In the genomic region with DNA sequence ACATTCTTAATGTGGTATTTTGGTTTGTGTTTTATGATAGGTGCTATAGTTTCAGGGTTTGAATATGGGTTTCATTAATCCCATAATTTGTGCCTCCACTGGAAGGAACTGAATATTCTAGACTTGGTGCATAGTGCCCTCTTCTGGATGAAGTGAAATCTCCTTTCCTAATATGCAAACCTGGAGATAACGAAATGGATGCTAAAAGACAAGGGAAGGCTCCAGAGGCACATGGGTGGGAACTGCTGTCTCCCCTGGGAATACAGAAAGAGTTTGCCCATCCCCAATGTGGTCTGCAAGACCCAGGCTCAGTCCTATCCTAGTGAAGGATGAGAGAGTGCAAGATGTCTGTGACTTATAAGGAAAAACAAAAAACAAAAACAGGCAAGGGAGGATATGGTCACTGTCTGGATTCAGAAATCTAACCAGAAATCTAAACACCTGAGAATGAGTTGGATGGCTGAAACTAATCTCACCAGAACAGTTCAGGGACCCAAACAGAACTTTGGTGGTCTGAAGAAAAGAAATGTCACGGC, we compare ENCODE assay signal across 8 cellular contexts.
A peak's percentile ranks its signal among the peaks of the same experiment; 100 is the strongest.
DNase-seq lines count a peak whose midpoint lies in the region; ATAC-seq and TF ChIP-seq lines count a peak whose summit lies in the region.

No MANE protein-coding gene starts in this region.

- TF ChIP-seq CTCF in AG10803 (conservative IDR thresholded peaks at IDR 0.05; ENCODE audit: low read length) (peak; percentile 78), fibroblast of the aortic adventitia (IDR thresholded peaks at IDR 0.05; ENCODE audit: insufficient read depth, low read length) (peak; percentile 69), spleen (IDR thresholded peaks at IDR 0.05 in 8 of 11, conservative IDR thresholded peaks at IDR 0.05 in 3 of 11) (peak in 6 of 11 experiments; percentile 21 to 40 (median 28))

- H3K27me3 ChIP-seq in SJCRH30 (no peaks in the 10 kb centered on the region), spleen (replicated peaks in 1 of 7) (peaks cover 0 to 12% (median 0%) of the 10 kb centered on the region in 7 donors)

- H3K27ac ChIP-seq in SJCRH30 (peak overlapping the region; percentile 80), spleen (no peak overlapping the region)

- H3K36me3 ChIP-seq in SJCRH30 (no peaks in the 10 kb centered on the region), spleen (no peaks in the 10 kb centered on the region)

- 43 to 59% (median 51%) methylated on average over 2 of the region's 2 CpGs for WGBS in spleen, 5 donors

- intact Hi-C loops in spleen (cut with DNase I; ENCODE audit: low total_unique reads), result no loop called here

- H3K4me1 ChIP-seq in SJCRH30 (peaks cover 31% of the 10 kb centered on the region), spleen (no peaks in the 10 kb centered on the region)

- peak; percentile 46 for DNase-seq in AG10803 (ENCODE audit: low read depth)
- peak; percentile 60 for DNase-seq in NCI-H1105 (lab: John Stamatoyannopoulos, UW)
- peak; percentile 31 to 82 for DNase-seq in SJCRH30
- peak; percentile 66 for DNase-seq in fibroblast of the aortic adventitia (ENCODE audit: low read depth)
- DNase-seq in spleen, result no peak
- no peak for DNase-seq in activated naive CD4-positive, alpha-beta T cell (lab: John Stamatoyannopoulos, UW)

- H3K9me3 ChIP-seq in SJCRH30 (replicated peaks), result no peaks in the 10 kb centered on the region
- no peaks in the 10 kb centered on the region for H3K9me3 ChIP-seq in spleen

- TF ChIP-seq POLR2A in spleen (IDR thresholded peaks at IDR 0.05), result no peak

- ATAC-seq in GM19035 (IDR thresholded peaks at IDR 0.05; ENCODE audit: unreplicated experiment) (peak; percentile 52), HG02973 (IDR thresholded peaks at IDR 0.05; ENCODE audit: unreplicated experiment) (no peak)

- H3K4me3 ChIP-seq in AG10803 (ENCODE audit: low read length) (no peak overlapping the region), SJCRH30 (no peak overlapping the region), fibroblast of the aortic adventitia (ENCODE audit: low read depth, low read length) (no peak overlapping the region), spleen (no peak overlapping the region)

Comparison
In these comparisons a context has a peak if more than half of its experiments do, and no peak if none do; other contexts are left out.
1. DNase-seq: peak in AG10803 (single experiment), NCI-H1105 (single experiment), SJCRH30 (2 of 2) and fibroblast of the aortic adventitia (single experiment); none in spleen (single experiment) and activated naive CD4-positive, alpha-beta T cell (0 of 4).
2. CTCF ChIP-seq: peak in every context shown above with its lines; median percentile 78 in AG10803; 69 in fibroblast of the aortic adventitia; 28 in spleen.